In the genomic region with DNA sequence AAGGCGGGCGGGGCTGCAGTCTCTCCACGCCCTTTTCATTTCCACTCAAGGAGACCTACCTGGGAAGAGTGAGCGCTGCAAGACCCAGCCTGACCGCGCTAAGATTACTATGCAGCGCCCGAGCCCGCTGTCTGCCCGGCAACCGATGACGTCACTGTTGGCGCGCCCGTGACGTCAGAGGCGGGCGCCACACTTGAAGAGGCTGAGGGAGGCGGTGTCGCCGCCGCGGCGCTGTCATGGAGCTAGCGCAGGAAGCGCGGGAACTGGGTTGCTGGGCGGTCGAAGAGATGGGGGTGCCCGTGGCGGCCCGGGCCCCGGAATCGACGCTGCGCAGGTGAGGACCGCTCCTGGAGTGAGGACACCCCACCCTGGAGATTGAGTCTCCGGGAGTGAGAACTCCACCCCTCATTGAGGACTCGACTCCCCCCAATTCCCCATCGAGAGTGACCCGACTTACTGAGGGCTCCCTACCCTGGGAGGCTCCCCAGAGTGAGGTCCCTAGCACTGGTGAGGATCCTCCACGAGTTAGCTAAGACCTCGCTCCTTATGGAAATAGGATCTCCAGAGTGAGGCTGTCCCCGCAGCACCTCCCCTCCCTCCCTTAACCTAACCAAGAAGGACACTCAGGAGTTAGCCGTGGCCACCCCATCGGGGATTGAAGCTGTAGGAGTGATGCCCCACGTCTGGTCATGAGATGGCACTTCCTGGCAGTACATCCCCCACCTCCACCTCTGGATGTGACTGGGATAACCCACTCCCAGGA, we compare ENCODE assay signal across 8 cellular contexts. TPM values are rescaled to one million over a fixed set of nuclear protein-coding genes. Genes with fewer than 3 reads are reported as not detected.
DNase-seq lines count a peak whose midpoint lies in the region; ATAC-seq and TF ChIP-seq lines count a peak whose summit lies in the region.

A gene with protein sequence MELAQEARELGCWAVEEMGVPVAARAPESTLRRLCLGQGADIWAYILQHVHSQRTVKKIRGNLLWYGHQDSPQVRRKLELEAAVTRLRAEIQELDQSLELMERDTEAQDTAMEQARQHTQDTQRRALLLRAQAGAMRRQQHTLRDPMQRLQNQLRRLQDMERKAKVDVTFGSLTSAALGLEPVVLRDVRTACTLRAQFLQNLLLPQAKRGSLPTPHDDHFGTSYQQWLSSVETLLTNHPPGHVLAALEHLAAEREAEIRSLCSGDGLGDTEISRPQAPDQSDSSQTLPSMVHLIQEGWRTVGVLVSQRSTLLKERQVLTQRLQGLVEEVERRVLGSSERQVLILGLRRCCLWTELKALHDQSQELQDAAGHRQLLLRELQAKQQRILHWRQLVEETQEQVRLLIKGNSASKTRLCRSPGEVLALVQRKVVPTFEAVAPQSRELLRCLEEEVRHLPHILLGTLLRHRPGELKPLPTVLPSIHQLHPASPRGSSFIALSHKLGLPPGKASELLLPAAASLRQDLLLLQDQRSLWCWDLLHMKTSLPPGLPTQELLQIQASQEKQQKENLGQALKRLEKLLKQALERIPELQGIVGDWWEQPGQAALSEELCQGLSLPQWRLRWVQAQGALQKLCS (plus strand): TSS at position 177 of the 763 bp plus-strand sequence. CDS start 60 bp downstream, at position 237.

- peaks cover 11% of the 10 kb centered on the region for H3K36me3 ChIP-seq in BE2C
- H3K36me3 ChIP-seq in colonic mucosa: no peaks in the 10 kb centered on the region

- ATAC-seq in HG03460 (IDR thresholded peaks at IDR 0.05; ENCODE audit: unreplicated experiment): peak; percentile 74

- intact Hi-C loops in colonic mucosa (cut with DNase I): no loop called here

- no peaks in the 10 kb centered on the region for H3K4me1 ChIP-seq in BE2C
- peaks cover 4% of the 10 kb centered on the region for H3K4me1 ChIP-seq in colonic mucosa

- H3K9me3 ChIP-seq in BE2C (no peaks in the 10 kb centered on the region; the same call in 1 of the 2 replicates), colonic mucosa (no peaks in the 10 kb centered on the region)

- H3K27ac ChIP-seq in colonic mucosa: peak within 1 kb of the TSS; percentile 40

- H3K4me3 ChIP-seq in BE2C (ENCODE audit: low read depth, low read length) (peak within 1 kb of the TSS; percentile 97), colonic mucosa (peak within 1 kb of the TSS; percentile 72)

- peak within 1 kb of the TSS; percentile 82 to 92 for H3K9ac ChIP-seq in colonic mucosa (ENCODE audit: low read depth in 2 of 2, low read length in 2 of 2)

- DNase-seq in BE2C (peak; percentile 95), GM19240 (ENCODE audit: insufficient read length, low spot score) (peak; percentile 86), NCI-H526 treated with DMSO at 0.1 percent for 48 hours (lab: John Stamatoyannopoulos, UW) (peak; percentile 94), colonic mucosa (peak; percentile 95), kidney tubule cell (ENCODE audit: low spot score) (peak; percentile 94)
- DNase-seq in activated CD4-positive, alpha-beta T cell treated with anti-CD3 and anti-CD28 coated beads for 48 hours: peak; percentile 97
- DNase-seq in stimulated activated CD4-positive, alpha-beta T cell treated with anti-CD3 and anti-CD28 coated beads, Interleukin-1b, Interleukin-23, amount 100 ng/mL, for 24 hours (ENCODE audit: low read depth in 4 of 4, low spot score in 1 of 4): peak; percentile 83 to 95 (median 92)

- TF ChIP-seq CTCF in BE2C (IDR thresholded peaks at IDR 0.05; ENCODE audit: low read depth, low read length): 0 out of 2 replicates have a peak, but pooled peaks have one; percentile 5
- no peak for TF ChIP-seq CTCF in colonic mucosa (IDR thresholded peaks at IDR 0.05)

- H3K27me3 ChIP-seq in BE2C: no peaks in the 10 kb centered on the region
- H3K27me3 ChIP-seq in colonic mucosa: no peaks in the 10 kb centered on the region

RNA-seq across cellular contexts. Expression of the gene that starts here (rescaled TPM):
- polyA plus RNA-seq in BE2C (2012; ENCODE audit: insufficient read depth, insufficient read length, low read depth): 24.5 TPM
- total RNA-seq in colonic mucosa: 10 to 100 TPM in 1 of 2 donors, 1 to 10 TPM in 1; 5.0 to 17.0 TPM

Comparison
In these comparisons a context has a peak if more than half of its experiments do, and no peak if none do; other contexts are left out.
1. Peak in every context shown above with its lines: DNase-seq, ATAC-seq, H3K4me3 ChIP-seq and H3K27ac ChIP-seq.